9 cellular contexts compared by ENCODE assay signal in genomic region chr19:7871530-7872305, GRCh38. TPM values are rescaled to one million over a fixed set of nuclear protein-coding genes. Genes with fewer than 3 reads are reported as not detected.
DNase-seq lines count a peak whose midpoint lies in the region; ATAC-seq, FAIRE-seq and TF ChIP-seq lines count a peak whose summit lies in the region.
"Had no signal": no experiment of that assay in that cellular context is flagged by ENCODE, and none has a peak within 500 bp of the region (broad histone marks: within the 10 kb centered on the region; RNA-seq: fewer than 3 reads in every experiment).

No MANE protein-coding gene starts in this region.

- TF ChIP-seq CTCF in omental fat pad (IDR thresholded peaks at IDR 0.05), result no peak

- no peaks in the 10 kb centered on the region for H3K9me3 ChIP-seq in SK-N-MC (ENCODE audit: low read depth, low read length)

- peak; percentile 17 for ATAC-seq in omental fat pad (ENCODE audit: low FRiP score)

- DNase-seq in COLO829 (ENCODE audit: low spot score), result peak; percentile 94
- DNase-seq in KBM-7, result peak; percentile 91
- peak; percentile 92 for DNase-seq in SK-N-MC (ENCODE audit: low read depth, low spot score)
- DNase-seq in activated naive CD4-positive, alpha-beta T cell treated with Interleukin-2 at 50 U/mL for 16 hours, result peak; percentile 79
- peak; percentile 71 to 74 for DNase-seq in frontal cortex (ENCODE audit: low spot score in 2 of 2)
- DNase-seq in omental fat pad (ENCODE audit: low spot score), result peak; percentile 75
- DNase-seq in superior temporal gyrus (ENCODE audit: extremely low spot score), result peak; percentile 59
- no peak for DNase-seq in NCI-H524 treated with DMSO at 0.1 percent for 48 hours (lab: John Stamatoyannopoulos, UW)

- no peak overlapping the region for H3K9ac ChIP-seq in SK-N-MC (ENCODE audit: insufficient read length)

- H3K27ac ChIP-seq in SK-N-MC, result peak overlapping the region; percentile 76; the same call in 1 of the 2 replicates

- peak overlapping the region; percentile 60 for H3K4me3 ChIP-seq in SK-N-MC

- H3K36me3 ChIP-seq in SK-N-MC (ENCODE audit: insufficient read depth, low read length), result no peaks in the 10 kb centered on the region

- FAIRE-seq in frontal cortex (lab: Jason Lieb, UNC), result no peak

- in situ Hi-C loops in KBM-7 (cut with MboI; ENCODE audit: low pct_unique_long_range_greater_than_20kb, low sequenced_read_pairs), result no loop called here

RNA-seq across cellular contexts. Expression of gene PRR36, which starts 2.5 kb away (rescaled TPM):
- total RNA-seq in frontal cortex, result 2.9 TPM
- not detected for total RNA-seq in omental fat pad

RNA-seq across cellular contexts. Expression of gene LRRC8E, which starts 16.6 kb away (rescaled TPM):
- total RNA-seq in frontal cortex (not detected), omental fat pad (1 to 10 TPM in 3 of 4 donors, under 1 TPM in 1; 0.79 to 6.5 (median 3.0) TPM)
- total RNA-seq: T-helper 2 cell treated with Interferon-gamma antibody and Interleukin-4, amounts not matched to agents 100 ng/mL and 5 ng/mL, for 36 hours had no signal

RNA-seq across cellular contexts. Expression of gene MAP2K7, which starts 32.0 kb away (rescaled TPM):
- total RNA-seq in frontal cortex (5.7 TPM), omental fat pad (10 to 100 TPM; 12.9 to 13.7 (median 13.6) TPM)

RNA-seq across cellular contexts. Expression of gene EVI5L, which starts 41.7 kb away (rescaled TPM):
- total RNA-seq in frontal cortex (47.7 TPM), omental fat pad (10 to 100 TPM in 1 of 4 donors, 1 to 10 TPM in 3; 6.9 to 10.8 (median 7.9) TPM)

RNA-seq across cellular contexts. Expression of gene TGFBR3L, which starts 42.9 kb away (rescaled TPM):
- total RNA-seq in frontal cortex (not detected), omental fat pad (not detected)
